ENCODE assay signal across 34 cellular contexts in genomic region chr7:119028736-119029135, GRCh38.
"Had no signal": no experiment of that assay in that cellular context is flagged by ENCODE, and none has a peak within 500 bp of the region (broad histone marks: within the 10 kb centered on the region; RNA-seq: fewer than 3 reads in every experiment).

No MANE protein-coding gene starts in this region.

- H3K4me3 ChIP-seq: MG63 had no signal

- H3K9ac ChIP-seq: KMS-11 had no signal

- DNase-seq: Karpas-422, Kasumi-1, MG63, MM.1S, MV-4-11, NCI-H1048, NCI-H1092, NCI-H1092 treated with DMSO at 0.1 percent for 48 hours, NCI-H1105, NCI-H1105 treated with DMSO at 0.1 percent for 48 hours, NCI-H1417, NCI-H1417 treated with DMSO at 0.1 percent for 48 hours, NCI-H1436 treated with DMSO at 0.1 percent for 48 hours, NCI-H146, NCI-H1694, NCI-H1694 treated with DMSO at 0.1 percent for 48 hours, NCI-H187, NCI-H187 treated with DMSO at 0.1 percent for 48 hours, NCI-H1930, NCI-H2029, NCI-H2029 treated with DMSO at 0.1 percent for 48 hours, NCI-H2081, NCI-H2081 treated with DMSO at 0.1 percent for 48 hours, NCI-H2107, NCI-H2171, NCI-H2171 treated with DMSO at 0.1 percent for 48 hours, NCI-H2227 treated with DMSO at 0.1 percent for 48 hours, NCI-H226, NCI-H345, NCI-H446, NCI-H446 treated with DMSO at 0.1 percent for 48 hours, NCI-H510A, NCI-H510A treated with DMSO at 0.1 percent for 48 hours had no signal

- H3K9me3 ChIP-seq: MG63 had no signal

- H3K27me3 ChIP-seq: MG63 had no signal

- H3K27ac ChIP-seq: KMS-11 had no signal

- H3K36me3 ChIP-seq: MG63 had no signal

- H3K4me2 ChIP-seq: KMS-11 had no signal
